In the genomic region with DNA sequence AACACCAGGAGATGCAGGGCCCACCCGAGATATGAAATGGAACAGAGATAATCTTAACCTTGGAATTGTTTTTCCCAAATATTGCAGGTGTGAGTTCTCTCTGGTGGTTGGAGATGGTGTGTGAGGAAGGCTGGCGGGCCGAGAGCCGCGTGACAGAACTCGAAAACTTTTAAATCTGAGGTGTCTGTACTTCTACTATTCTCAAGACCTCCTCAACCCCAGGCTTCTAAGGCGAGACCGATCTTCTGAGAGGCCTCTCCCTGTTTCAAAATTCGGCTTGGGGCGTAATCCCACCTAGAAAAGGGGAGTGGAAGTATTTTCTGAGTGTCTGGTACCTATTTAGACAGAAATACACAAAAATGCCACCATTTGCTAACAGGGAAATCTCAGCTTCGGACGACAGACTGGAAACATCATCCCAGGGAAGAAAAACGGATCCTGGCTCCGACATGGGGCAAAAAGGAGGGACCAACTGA, we compare ENCODE assay signal across 6 cellular contexts. TPM values are rescaled to one million over a fixed set of nuclear protein-coding genes. Genes with fewer than 3 reads are reported as not detected.
DNase-seq lines count a peak whose midpoint lies in the region; ATAC-seq and TF ChIP-seq lines count a peak whose summit lies in the region.

No MANE protein-coding gene starts in this region.

- no peaks in the 10 kb centered on the region for H3K27me3 Mint-ChIP-seq in CD14-positive monocyte (ENCODE audit: low read depth in 3 of 3)

- 1% methylated on average over 14 of the region's 14 CpGs for WGBS in adipose tissue, 3 donors

- TF ChIP-seq CTCF in mucosa of descending colon (IDR thresholded peaks at IDR 0.05) (no peak), CD14-positive monocyte (IDR thresholded peaks at IDR 0.05) (no peak)

- intact Hi-C loops in mucosa of descending colon (cut with DNase I, micrococcal nuclease), result loop anchor here in 1 of 2 donors (10.0 kb wide), 1 partner anchor 118 kb away; the partner anchor contains the start of gene DGKA
- intact Hi-C loops in CD14-positive monocyte (cut with micrococcal nuclease), result loop anchor here in 1 of 2 donors (1.0 to 5.0 kb wide), 3 partner anchors 12 to 225 kb away; partner anchors contain the start of genes DNAJC14, PYM1 and RPS26

- no peaks in the 10 kb centered on the region for H3K9me3 ChIP-seq in mucosa of descending colon

- H3K4me3 Mint-ChIP-seq in CD14-positive monocyte, result no peak overlapping the region

- H3K36me3 Mint-ChIP-seq in CD14-positive monocyte, result peaks cover 43 to 51% of the 10 kb centered on the region in 2 donors

- no peak overlapping the region for H3K27ac Mint-ChIP-seq in CD14-positive monocyte

- no peak for ATAC-seq in mucosa of descending colon
- ATAC-seq in GM18520 (IDR thresholded peaks at IDR 0.05; ENCODE audit: unreplicated experiment), result no peak

- peak overlapping the region; percentile 24 for H3K27ac ChIP-seq in adipose tissue (ENCODE audit: low read depth, low read length)

- DNase-seq in ELR (ENCODE audit: low read depth), result peak; percentile 45
- no peak for DNase-seq in mucosa of descending colon
- DNase-seq in CD14-positive monocyte (ENCODE audit: low spot score), result no peak
- DNase-seq in NCI-H146 treated with DMSO at 0.1 percent for 48 hours (lab: John Stamatoyannopoulos, UW; ENCODE audit: unreplicated experiment), result no peak

- peaks cover 32% of the 10 kb centered on the region for H3K4me1 ChIP-seq in mucosa of descending colon (ENCODE audit: low read depth)

- H3K4me1 Mint-ChIP-seq in CD14-positive monocyte, result peaks cover 25% of the 10 kb centered on the region

- peak overlapping the region; percentile 67 for H3K4me3 ChIP-seq in mucosa of descending colon

- H3K36me3 ChIP-seq in mucosa of descending colon (ENCODE audit: low read depth), result peaks cover 13% of the 10 kb centered on the region

- H3K9me3 Mint-ChIP-seq in CD14-positive monocyte, result no peaks in the 10 kb centered on the region

RNA-seq across cellular contexts. Expression of gene SARNP, which starts 0.6 kb away (rescaled TPM):
- polyA plus RNA-seq in adipose tissue, result 10 to 100 TPM; 40.8 to 85.6 (median 65.7) TPM
- 10 to 100 TPM; 38.7 to 45.9 (median 41.3) TPM for total RNA-seq in mucosa of descending colon
- 100 to 1,000 TPM in 1 of 2 donors, 10 to 100 TPM in 1; 98.6 to 139 TPM for polyA plus RNA-seq in CD14-positive monocyte

RNA-seq across cellular contexts. Expression of gene ORMDL2, which starts 0.9 kb away (rescaled TPM):
- polyA plus RNA-seq in adipose tissue (10 to 100 TPM; 18.8 to 63.0 (median 27.2) TPM), CD14-positive monocyte (100 to 1,000 TPM; 137 to 140 TPM)
- total RNA-seq in mucosa of descending colon, result 10 to 100 TPM; 42.1 to 97.8 (median 74.2) TPM

RNA-seq across cellular contexts. Expression of gene DNAJC14, which starts 12.5 kb away (rescaled TPM):
- 10 to 100 TPM; 10.6 to 17.5 (median 15.2) TPM for polyA plus RNA-seq in adipose tissue
- 10 to 100 TPM; 26.6 to 30.8 (median 27.7) TPM for total RNA-seq in mucosa of descending colon
- 10 to 100 TPM; 24.2 to 26.2 TPM for polyA plus RNA-seq in CD14-positive monocyte

RNA-seq across cellular contexts. Expression of gene MMP19, which starts 25.8 kb away (rescaled TPM):
- polyA plus RNA-seq in adipose tissue (100 to 1,000 TPM in 1 of 3 donors, 10 to 100 TPM in 1, 1 to 10 TPM in 1; 4.4 to 100 (median 39.6) TPM), CD14-positive monocyte (1 to 10 TPM in 1 of 2 donors, under 1 TPM in 1; 0.81 to 1.0 TPM)
- 1 to 10 TPM; 1.7 to 6.6 (median 5.0) TPM for total RNA-seq in mucosa of descending colon
